Comparison of ENCODE assay signal across 14 cellular contexts in the genomic region with DNA sequence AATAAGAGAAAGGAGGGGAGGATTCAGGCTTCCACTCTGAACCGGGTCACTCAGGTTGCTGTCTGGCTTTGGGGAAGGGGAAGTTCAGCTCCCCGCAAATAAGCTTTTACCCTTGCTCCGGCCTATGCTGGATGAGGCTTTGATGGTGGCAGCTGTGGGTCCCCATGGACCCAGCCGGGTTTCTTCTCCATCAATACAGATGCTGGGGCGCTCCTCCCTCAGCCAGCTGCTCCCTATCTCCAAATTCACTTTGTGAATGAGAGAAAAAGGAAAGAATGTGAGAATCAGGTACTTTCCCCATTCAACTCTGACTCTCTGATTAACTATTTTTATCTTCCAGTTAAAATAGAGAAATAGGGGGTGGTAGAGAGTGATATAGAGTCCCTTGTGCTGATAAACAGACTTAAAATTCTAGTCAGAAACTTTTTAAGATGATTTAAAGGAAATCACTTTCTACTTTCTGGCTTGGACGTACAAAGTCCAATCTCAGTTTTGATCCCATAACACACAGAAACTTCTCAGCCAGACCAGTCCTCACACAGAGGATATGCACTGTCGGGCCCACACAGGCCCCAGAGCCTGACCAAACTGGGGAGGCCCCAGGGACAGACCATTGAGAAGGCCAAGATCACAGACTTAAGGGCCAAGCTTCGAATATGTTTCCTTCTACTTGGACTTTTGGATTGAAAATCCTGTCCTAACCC. TPM values are rescaled to one million over a fixed set of nuclear protein-coding genes. Genes with fewer than 3 reads are reported as not detected.
DNase-seq lines count a peak whose midpoint lies in the region; ATAC-seq, FAIRE-seq and TF ChIP-seq lines count a peak whose summit lies in the region.
"Had no signal": no experiment of that assay in that cellular context is flagged by ENCODE, and none has a peak within 500 bp of the region (broad histone marks: within the 10 kb centered on the region; RNA-seq: fewer than 3 reads in every experiment).

No MANE protein-coding gene starts in this region.

- CTCF ChIA-PET in activated naive CD4-positive, alpha-beta T cell treated with anti-CD3 and anti-CD28 coated beads for 36 hours (lab: Charles Lee), result interaction anchor here (0.6 to 2.3 kb wide), 3 partner anchors 9 to 76 kb away, joined by 3 to 6 read pairs (median 3); no protein-coding TSS in a partner anchor
- CTCF ChIA-PET in activated B cell treated with CpG ODN at 0.5 μM for 24 hours (lab: Charles Lee), result interaction anchor here (1.0 to 1.3 kb wide), 3 partner anchors 22 to 49 kb away, joined by 5 to 7 read pairs (median 6); no protein-coding TSS in a partner anchor

- peak overlapping the region; percentile 97 for H3K27ac Mint-ChIP-seq in activated naive CD4-positive, alpha-beta T cell treated with anti-CD3 and anti-CD28 coated beads for 36 hours
- peak overlapping the region; percentile 96 for H3K27ac Mint-ChIP-seq in activated B cell treated with CpG ODN at 0.5 μM for 24 hours
- peak overlapping the region; percentile 98 for H3K27ac Mint-ChIP-seq in stimulated activated naive B cell treated with anti-CD40 and anti-IgM and Interleukin-4, amounts not matched to agents 10 μg/mL and 1 μg/mL and 100 μg/mL, for 72 hours
- H3K27ac Mint-ChIP-seq: dendritic cell treated with granulocyte-macrophage colony-stimulating factor and Interleukin-4, amounts not matched to agents 40 ng/mL and 50 ng/mL, for 4 days had no signal

- peak overlapping the region; percentile 80 for H3K4me3 Mint-ChIP-seq in activated naive CD4-positive, alpha-beta T cell treated with anti-CD3 and anti-CD28 coated beads for 36 hours
- H3K4me3 Mint-ChIP-seq in activated B cell treated with CpG ODN at 0.5 μM for 24 hours, result peak overlapping the region; percentile 53
- peak overlapping the region; percentile 66 to 74 for H3K4me3 Mint-ChIP-seq in stimulated activated naive B cell treated with anti-CD40 and anti-IgM and Interleukin-4, amounts not matched to agents 10 μg/mL and 1 μg/mL and 100 μg/mL, for 72 hours
- H3K4me3 Mint-ChIP-seq: dendritic cell treated with granulocyte-macrophage colony-stimulating factor and Interleukin-4, amounts not matched to agents 40 ng/mL and 50 ng/mL, for 4 days had no signal

- H3K36me3 Mint-ChIP-seq in activated naive CD4-positive, alpha-beta T cell treated with anti-CD3 and anti-CD28 coated beads for 36 hours (ENCODE audit: low read depth), result no peaks in the 10 kb centered on the region
- no peaks in the 10 kb centered on the region for H3K36me3 Mint-ChIP-seq in activated B cell treated with CpG ODN at 0.5 μM for 24 hours (ENCODE audit: low read depth)
- H3K36me3 Mint-ChIP-seq in stimulated activated naive B cell treated with anti-CD40 and anti-IgM and Interleukin-4, amounts not matched to agents 10 μg/mL and 1 μg/mL and 100 μg/mL, for 72 hours, result peaks cover 0 to 5% of the 10 kb centered on the region in 2 donors

- H3K9me3 Mint-ChIP-seq in activated naive CD4-positive, alpha-beta T cell treated with anti-CD3 and anti-CD28 coated beads for 36 hours, result no peaks in the 10 kb centered on the region
- no peaks in the 10 kb centered on the region for H3K9me3 Mint-ChIP-seq in activated B cell treated with CpG ODN at 0.5 μM for 24 hours
- H3K9me3 Mint-ChIP-seq in stimulated activated naive B cell treated with anti-CD40 and anti-IgM and Interleukin-4, amounts not matched to agents 10 μg/mL and 1 μg/mL and 100 μg/mL, for 72 hours, result peaks cover 0 to 2% of the 10 kb centered on the region in 2 donors
- H3K9me3 Mint-ChIP-seq: dendritic cell treated with granulocyte-macrophage colony-stimulating factor and Interleukin-4, amounts not matched to agents 40 ng/mL and 50 ng/mL, for 4 days had no signal

- DNase-seq in activated naive CD4-positive, alpha-beta T cell treated with anti-CD3 and anti-CD28 coated beads for 36 hours, result peak; percentile 21
- DNase-seq in activated naive CD4-positive, alpha-beta T cell (lab: John Stamatoyannopoulos, UW), result no peak
- DNase-seq in activated B cell treated with CpG ODN at 0.5 μM for 24 hours, result peak; percentile 38
- DNase-seq in stimulated activated naive B cell treated with anti-CD40 and anti-IgM and Interleukin-4, amounts not matched to agents 10 μg/mL and 1 μg/mL and 100 μg/mL, for 72 hours, result peak; percentile 39
- DNase-seq in globus pallidus (ENCODE audit: low spot score), result no peak
- no peak for DNase-seq in GM19239 (ENCODE audit: insufficient read length, low spot score)
- DNase-seq: aorta, DMS153, NCI-H510A, right cardiac atrium had no signal

- intact Hi-C loops in activated naive CD4-positive, alpha-beta T cell treated with anti-CD3 and anti-CD28 coated beads for 36 hours (cut with micrococcal nuclease), result no loop called here
- intact Hi-C loops in activated B cell treated with CpG ODN at 0.5 μM for 24 hours (cut with micrococcal nuclease), result loop anchor here (2.0 kb wide), 1 partner anchor 22 kb away; no protein-coding TSS in a partner anchor

- peak; percentile 42 for ATAC-seq in GM21786 (IDR thresholded peaks at IDR 0.05; ENCODE audit: unreplicated experiment)
- peak; percentile 32 for ATAC-seq in activated B cell treated with CpG ODN at 0.5 μM for 24 hours (ENCODE audit: low read depth)
- ATAC-seq in stimulated activated naive B cell treated with anti-CD40 and anti-IgM and Interleukin-4, amounts not matched to agents 10 μg/mL and 1 μg/mL and 100 μg/mL, for 72 hours (replicated peaks), result peak; percentile 47 to 57
- no peak for ATAC-seq in GM18519 (IDR thresholded peaks at IDR 0.05; ENCODE audit: low FRiP score, unreplicated experiment)
- ATAC-seq: right cardiac atrium had no signal

- FAIRE-seq in GM19239 (lab: Jason Lieb, UNC), result no peak
- FAIRE-seq: TTC549 had no signal

- no peak for TF ChIP-seq CTCF in activated B cell treated with CpG ODN at 0.5 μM for 24 hours (IDR thresholded peaks at IDR 0.05)

- peaks cover 48% of the 10 kb centered on the region for H3K4me1 Mint-ChIP-seq in activated naive CD4-positive, alpha-beta T cell treated with anti-CD3 and anti-CD28 coated beads for 36 hours (ENCODE audit: low read depth)
- peaks cover 85% of the 10 kb centered on the region for H3K4me1 Mint-ChIP-seq in activated B cell treated with CpG ODN at 0.5 μM for 24 hours
- H3K4me1 Mint-ChIP-seq in stimulated activated naive B cell treated with anti-CD40 and anti-IgM and Interleukin-4, amounts not matched to agents 10 μg/mL and 1 μg/mL and 100 μg/mL, for 72 hours, result peaks cover 73 to 94% of the 10 kb centered on the region in 2 donors

- POLR2A ChIA-PET in activated B cell treated with CpG ODN at 0.5 μM for 24 hours (lab: Charles Lee), result interaction anchor here (0.6 to 2.9 kb wide), 11 partner anchors 9 to 819 kb away, joined by 3 to 27 read pairs (median 5); a partner anchor contains a TSS

- no peaks in the 10 kb centered on the region for H3K27me3 Mint-ChIP-seq in activated naive CD4-positive, alpha-beta T cell treated with anti-CD3 and anti-CD28 coated beads for 36 hours (ENCODE audit: low read depth)
- H3K27me3 Mint-ChIP-seq in activated B cell treated with CpG ODN at 0.5 μM for 24 hours, result no peaks in the 10 kb centered on the region
- H3K27me3 Mint-ChIP-seq in stimulated activated naive B cell treated with anti-CD40 and anti-IgM and Interleukin-4, amounts not matched to agents 10 μg/mL and 1 μg/mL and 100 μg/mL, for 72 hours, result no peaks in the 10 kb centered on the region

RNA-seq across cellular contexts. Expression of a gene that starts 39.6 kb away (rescaled TPM):
- 10 to 100 TPM; 18.1 to 18.6 TPM for total RNA-seq in activated naive CD4-positive, alpha-beta T cell treated with anti-CD3 and anti-CD28 coated beads for 36 hours
- total RNA-seq in activated B cell treated with CpG ODN at 0.5 μM for 24 hours, result 25.5 and 25.7 TPM in 2 replicates

Comparison
In these comparisons a context has a peak if more than half of its experiments do, and no peak if none do; other contexts are left out.
1. DNase-seq: peak in activated naive CD4-positive, alpha-beta T cell treated with anti-CD3 and anti-CD28 coated beads for 36 hours (single experiment), activated B cell treated with CpG ODN at 0.5 μM for 24 hours (single experiment) and stimulated activated naive B cell treated with anti-CD40 and anti-IgM and Interleukin-4, amounts not matched to agents 10 μg/mL and 1 μg/mL and 100 μg/mL, for 72 hours (single experiment); none in activated naive CD4-positive, alpha-beta T cell (0 of 4), globus pallidus (single experiment) and GM19239 (single experiment).
2. Peak in every context shown above with its lines, with median percentiles within 50 percentile points of each other: H3K27ac Mint-ChIP-seq and H3K4me3 Mint-ChIP-seq.